Comparison of ENCODE assay signal across 12 cellular contexts in genomic region chr10:133127291-133128125, GRCh38. TPM values are rescaled to one million over a fixed set of nuclear protein-coding genes. Genes with fewer than 3 reads are reported as not detected.
DNase-seq lines count a peak whose midpoint lies in the region; ATAC-seq, FAIRE-seq and TF ChIP-seq lines count a peak whose summit lies in the region.
"Had no signal": no experiment of that assay in that cellular context is flagged by ENCODE, and none has a peak within 500 bp of the region (broad histone marks: within the 10 kb centered on the region; RNA-seq: fewer than 3 reads in every experiment).

No MANE protein-coding gene starts in this region.

- H3K4me3 Mint-ChIP-seq in stimulated activated naive CD8-positive, alpha-beta T cell treated with anti-CD3 and anti-CD28 coated beads, Interleukin-15, amount 100 ng/mL, for 72 hours: no peak overlapping the region
- H3K4me3 Mint-ChIP-seq: T-helper 1 cell treated with Interleukin-12 subunit alpha and Interleukin-12 subunit beta and Interleukin-4 antibody, amounts not matched to agents 30 μg/mL and 1 μg/mL, for 36 hours had no signal

- ATAC-seq in stimulated activated naive CD8-positive, alpha-beta T cell treated with anti-CD3 and anti-CD28 coated beads, Interleukin-15, Interleukin-2, amounts not matched to agents 100 U/mL and 50 U/mL, for 24 hours: no peak
- no peak for ATAC-seq in stimulated activated naive CD8-positive, alpha-beta T cell treated with anti-CD3 and anti-CD28 coated beads, Interleukin-15, amount 100 ng/mL, for 72 hours
- ATAC-seq in HG02571 (IDR thresholded peaks at IDR 0.05; ENCODE audit: unreplicated experiment) (no peak), HG03175 (IDR thresholded peaks at IDR 0.05; ENCODE audit: unreplicated experiment) (no peak)

- FAIRE-seq in kidney (lab: Jason Lieb, UNC) (no peak), urothelium cell line (lab: Jason Lieb, UNC) (peak; percentile 63)

- no peak overlapping the region for H3K4me3 ChIP-seq in kidney (ENCODE audit: low read length in 2 of 2)

- peaks cover 10% of the 10 kb centered on the region for H3K4me1 Mint-ChIP-seq in stimulated activated naive CD8-positive, alpha-beta T cell treated with anti-CD3 and anti-CD28 coated beads, Interleukin-15, amount 100 ng/mL, for 72 hours

- DNase-seq in stimulated activated naive CD8-positive, alpha-beta T cell treated with anti-CD3 and anti-CD28 coated beads, Interleukin-15, Interleukin-2, amounts not matched to agents 100 U/mL and 50 U/mL, for 24 hours: peak; percentile 63
- no peak for DNase-seq in stimulated activated naive CD8-positive, alpha-beta T cell treated with anti-CD3 and anti-CD28 coated beads, Interleukin-15, amount 100 ng/mL, for 72 hours
- peak; percentile 14 for DNase-seq in activated CD8-positive, alpha-beta memory T cell treated with anti-CD3 and anti-CD28 coated beads, Interleukin-2, amount 50 U/mL, for 24 hours (ENCODE audit: extremely low read depth)
- DNase-seq in kidney (peak; percentile 61), urothelium cell line (ENCODE audit: low spot score) (peak; percentile 73), kidney tubule cell (ENCODE audit: low spot score) (no peak)
- DNase-seq: NCI-H2171 treated with DMSO at 0.1 percent for 48 hours, trophoblast cell had no signal

- no peak overlapping the region for H3K9ac ChIP-seq in kidney (ENCODE audit: low read length in 2 of 2)

- no peak for TF ChIP-seq CTCF in kidney (IDR thresholded peaks at IDR 0.05; ENCODE audit: borderline replicate concordance, extremely low read depth, insufficient read depth)

- no peaks in the 10 kb centered on the region for H3K9me3 Mint-ChIP-seq in stimulated activated naive CD8-positive, alpha-beta T cell treated with anti-CD3 and anti-CD28 coated beads, Interleukin-15, amount 100 ng/mL, for 72 hours
- H3K9me3 Mint-ChIP-seq: T-helper 1 cell treated with Interleukin-12 subunit alpha and Interleukin-12 subunit beta and Interleukin-4 antibody, amounts not matched to agents 30 μg/mL and 1 μg/mL, for 36 hours had no signal

- no peak overlapping the region for H3K27ac Mint-ChIP-seq in stimulated activated naive CD8-positive, alpha-beta T cell treated with anti-CD3 and anti-CD28 coated beads, Interleukin-15, amount 100 ng/mL, for 72 hours
- H3K27ac Mint-ChIP-seq: T-helper 1 cell treated with Interleukin-12 subunit alpha and Interleukin-12 subunit beta and Interleukin-4 antibody, amounts not matched to agents 30 μg/mL and 1 μg/mL, for 36 hours had no signal

- intact Hi-C loops in kidney (cut with DNase I): no loop called here

- H3K27ac ChIP-seq in kidney (ENCODE audit: low read depth in 2 of 2, low read length in 2 of 2): no peak overlapping the region

- no peaks in the 10 kb centered on the region for H3K4me1 ChIP-seq in kidney (ENCODE audit: control insufficient read depth in 1 of 2, insufficient read depth in 1 of 2, low read depth in 1 of 2, low read length in 2 of 2)

- no peaks in the 10 kb centered on the region for H3K9me3 ChIP-seq in kidney (ENCODE audit: control insufficient read depth in 1 of 2, low read length in 2 of 2)

- no peaks in the 10 kb centered on the region for H3K36me3 ChIP-seq in kidney (ENCODE audit: control insufficient read depth in 1 of 2, insufficient read depth in 2 of 2, low read length in 2 of 2)

- peaks cover 40% of the 10 kb centered on the region for H3K27me3 Mint-ChIP-seq in stimulated activated naive CD8-positive, alpha-beta T cell treated with anti-CD3 and anti-CD28 coated beads, Interleukin-15, amount 100 ng/mL, for 72 hours

RNA-seq across cellular contexts. Expression of gene KNDC1, which starts 32.5 kb away (rescaled TPM):
- total RNA-seq in kidney: 8.7 TPM
- polyA plus RNA-seq in kidney (ENCODE audit: insufficient read depth, low read depth, low replicate concordance): 0.43 TPM

RNA-seq across cellular contexts. Expression of gene ADGRA1, which starts 39.8 kb away (rescaled TPM):
- total RNA-seq in kidney: 0.91 TPM
- polyA plus RNA-seq in kidney (ENCODE audit: insufficient read depth, low read depth, low replicate concordance): 1.1 TPM
- total RNA-seq: aorta had no signal

Comparison
In these comparisons a context has a peak if more than half of its experiments do, and no peak if none do; other contexts are left out.
1. DNase-seq: peak in stimulated activated naive CD8-positive, alpha-beta T cell treated with anti-CD3 and anti-CD28 coated beads, Interleukin-15, Interleukin-2, amounts not matched to agents 100 U/mL and 50 U/mL, for 24 hours (single experiment), activated CD8-positive, alpha-beta memory T cell treated with anti-CD3 and anti-CD28 coated beads, Interleukin-2, amount 50 U/mL, for 24 hours (single experiment), kidney (single experiment) and urothelium cell line (single experiment); none in stimulated activated naive CD8-positive, alpha-beta T cell treated with anti-CD3 and anti-CD28 coated beads, Interleukin-15, amount 100 ng/mL, for 72 hours (0 of 2) and kidney tubule cell (single experiment).